Comparison of ENCODE assay signal across 8 cellular contexts in the genomic region with DNA sequence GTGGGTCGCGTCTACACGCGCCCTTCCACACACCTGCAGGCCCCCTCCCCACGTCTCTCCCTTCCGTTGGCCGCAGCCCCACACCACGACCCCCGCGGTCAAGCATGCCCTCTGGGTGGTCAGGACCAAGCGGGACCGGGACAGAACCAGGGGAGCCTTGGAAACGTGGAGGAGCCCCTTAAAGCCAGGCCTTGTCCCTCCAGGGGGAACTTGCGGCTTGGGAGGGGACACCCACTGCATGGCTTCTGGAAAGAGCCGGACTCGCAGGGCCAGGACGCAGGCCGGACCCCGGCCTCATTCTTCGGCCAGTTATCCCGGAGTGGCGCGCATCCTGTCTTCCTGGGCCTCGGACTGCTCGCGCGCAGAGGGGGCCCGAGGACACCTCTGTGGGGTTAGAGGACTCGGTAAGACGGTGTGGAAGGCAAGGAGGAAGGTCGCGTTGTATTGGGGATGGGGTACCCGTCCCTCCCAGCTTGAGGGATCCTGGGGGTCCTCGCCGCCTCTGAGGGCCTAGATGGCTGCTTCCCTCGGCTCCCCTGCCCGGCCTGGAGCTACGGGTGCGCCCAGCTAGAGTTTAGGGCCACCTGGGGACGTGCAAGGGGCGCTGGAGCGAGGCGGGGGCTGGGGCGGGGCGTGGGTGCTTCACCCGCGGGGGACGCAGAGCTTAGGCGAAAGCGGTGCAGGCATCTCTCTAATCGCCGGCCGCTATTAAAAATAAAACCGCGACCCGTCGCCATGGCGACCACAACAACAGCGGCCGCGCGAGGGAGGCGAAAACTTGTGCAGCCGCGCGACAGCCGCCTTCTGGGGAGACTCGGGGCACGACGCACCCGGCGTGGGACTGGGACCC. TPM values are rescaled to one million over a fixed set of nuclear protein-coding genes. Genes with fewer than 3 reads are reported as not detected.
A peak's percentile ranks its signal among the peaks of the same experiment; 100 is the strongest.
DNase-seq lines count a peak whose midpoint lies in the region; ATAC-seq and TF ChIP-seq lines count a peak whose summit lies in the region.

No MANE protein-coding gene starts in this region.

- H3F3A ChIP-seq in SK-N-SH (replicated peaks; ENCODE audit: insufficient read depth), result no peaks in the 10 kb centered on the region

- no peak overlapping the region for H3K27ac Mint-ChIP-seq in activated CD4-positive, alpha-beta T cell treated with anti-CD3 and anti-CD28 coated beads for 36 hours

- TF ChIP-seq RAD21 in SK-N-SH (IDR thresholded peaks at IDR 0.05; ENCODE audit: low read length), result no peak

- H4K20me1 ChIP-seq in SK-N-SH (ENCODE audit: insufficient read depth), result peaks cover 13% of the 10 kb centered on the region

- WGBS in SK-N-SH (ENCODE audit: low lambda C conversion rate), result 21% methylated on average over 56 of the region's 72 CpGs

- no peak for ATAC-seq in activated CD4-positive, alpha-beta T cell treated with anti-CD3 and anti-CD28 coated beads for 36 hours
- ATAC-seq in omental fat pad (ENCODE audit: low FRiP score), result no peak

- no peaks in the 10 kb centered on the region for H3K27me3 ChIP-seq in SK-N-SH (ENCODE audit: insufficient read depth)

- CTCF ChIA-PET in activated CD4-positive, alpha-beta T cell treated with anti-CD3 and anti-CD28 coated beads for 36 hours (lab: Charles Lee), result no interaction called here
- CTCF ChIA-PET in SK-N-SH (lab: Yijun Ruan, JAX), result interaction anchor here (1.2 to 1.5 kb wide), 2 partner anchors 9 to 200 kb away, joined by 3 to 8 read pairs; no protein-coding TSS in a partner anchor

- H3K36me3 ChIP-seq in SK-N-SH (replicated peaks in 1 of 2; ENCODE audit: control insufficient read depth in 1 of 2, insufficient read depth in 2 of 2, low read length in 1 of 2), result no peaks in the 10 kb centered on the region

- no peak for TF ChIP-seq EP300 in SK-N-SH (IDR thresholded peaks at IDR 0.05; ENCODE audit: borderline replicate concordance in 1 of 2, low read depth in 1 of 2, low read length in 1 of 2)

- peak overlapping the region; percentile 38; the same call in 1 of the 2 replicates for H3K9ac ChIP-seq in SK-N-SH

- peak overlapping the region; percentile 33 to 66; a peak in 3 of 4 replicates for H3K4me3 ChIP-seq in SK-N-SH (ENCODE audit: low read depth in 2 of 2, low read length in 1 of 2)

- no peaks in the 10 kb centered on the region for H3K9me2 ChIP-seq in SK-N-SH

- POLR2A ChIA-PET in activated CD4-positive, alpha-beta T cell treated with anti-CD3 and anti-CD28 coated beads for 36 hours (lab: Charles Lee), result no interaction called here
- POLR2A ChIA-PET in SK-N-SH (lab: Yijun Ruan, JAX), result no interaction called here

- DNase-seq in activated CD4-positive, alpha-beta T cell treated with anti-CD3 and anti-CD28 coated beads for 36 hours, result peak; percentile 20
- no peak for DNase-seq in activated CD4-positive, alpha-beta T cell treated with anti-CD3 and anti-CD28 coated beads, Interleukin-2, amount 50 U/mL, for 1 hour
- DNase-seq in SK-N-SH, result peak; percentile 71
- DNase-seq in fibroblast of gingiva (ENCODE audit: low read depth), result peak; percentile 25
- peak; percentile 16 for DNase-seq in occipital lobe (lab: John Stamatoyannopoulos, UW)
- DNase-seq in omental fat pad (ENCODE audit: low spot score), result no peak
- DNase-seq in GM19240 (ENCODE audit: insufficient read length, low spot score), result no peak
- DNase-seq in C1 segment of cervical spinal cord (lab: John Stamatoyannopoulos, UW), result no peak

- H3K36me3 Mint-ChIP-seq in activated CD4-positive, alpha-beta T cell treated with anti-CD3 and anti-CD28 coated beads for 36 hours (ENCODE audit: low read depth), result no peaks in the 10 kb centered on the region

- no peaks in the 10 kb centered on the region for H3K9me3 ChIP-seq in SK-N-SH

- H3K4me2 ChIP-seq in SK-N-SH, result peak overlapping the region; percentile 100

- H3K4me1 Mint-ChIP-seq in activated CD4-positive, alpha-beta T cell treated with anti-CD3 and anti-CD28 coated beads for 36 hours, result peaks cover 13% of the 10 kb centered on the region

- peaks cover 4 to 9% of the 10 kb centered on the region in 2 experiments; a peak in 2 of 4 replicates for H3K4me1 ChIP-seq in SK-N-SH (ENCODE audit: control insufficient read depth in 1 of 2, insufficient read depth in 2 of 2, low read depth in 1 of 2, low read length in 1 of 2)

- H2AFZ ChIP-seq in SK-N-SH (ENCODE audit: low read depth), result no peak overlapping the region

- H3K4me3 Mint-ChIP-seq in activated CD4-positive, alpha-beta T cell treated with anti-CD3 and anti-CD28 coated beads for 36 hours, result no peak overlapping the region

- peaks cover 29% of the 10 kb centered on the region for H3K27me3 Mint-ChIP-seq in activated CD4-positive, alpha-beta T cell treated with anti-CD3 and anti-CD28 coated beads for 36 hours

- TF ChIP-seq CTCF in SK-N-SH (IDR thresholded peaks at IDR 0.05) (no peak), omental fat pad (IDR thresholded peaks at IDR 0.05) (no peak)

- H3K9me3 Mint-ChIP-seq in activated CD4-positive, alpha-beta T cell treated with anti-CD3 and anti-CD28 coated beads for 36 hours (ENCODE audit: low read depth), result no peaks in the 10 kb centered on the region

- peaks cover 26% of the 10 kb centered on the region for H3K79me2 ChIP-seq in SK-N-SH (ENCODE audit: insufficient read depth)

- no peak overlapping the region for H3K27ac ChIP-seq in SK-N-SH (ENCODE audit: low read depth in 2 of 2, low read length in 1 of 2)

- intact Hi-C loops in activated CD4-positive, alpha-beta T cell treated with anti-CD3 and anti-CD28 coated beads for 36 hours (cut with DNase I, micrococcal nuclease), result loop anchor here in 1 of 2 experiments (5.0 kb wide), 1 partner anchor 81 kb away; no protein-coding TSS in a partner anchor

TF ChIP-seq in SK-N-SH, 30 proteins besides CTCF, POLR2A, EP300 and RAD21:
- TF ChIP-seq, protein P1, sequence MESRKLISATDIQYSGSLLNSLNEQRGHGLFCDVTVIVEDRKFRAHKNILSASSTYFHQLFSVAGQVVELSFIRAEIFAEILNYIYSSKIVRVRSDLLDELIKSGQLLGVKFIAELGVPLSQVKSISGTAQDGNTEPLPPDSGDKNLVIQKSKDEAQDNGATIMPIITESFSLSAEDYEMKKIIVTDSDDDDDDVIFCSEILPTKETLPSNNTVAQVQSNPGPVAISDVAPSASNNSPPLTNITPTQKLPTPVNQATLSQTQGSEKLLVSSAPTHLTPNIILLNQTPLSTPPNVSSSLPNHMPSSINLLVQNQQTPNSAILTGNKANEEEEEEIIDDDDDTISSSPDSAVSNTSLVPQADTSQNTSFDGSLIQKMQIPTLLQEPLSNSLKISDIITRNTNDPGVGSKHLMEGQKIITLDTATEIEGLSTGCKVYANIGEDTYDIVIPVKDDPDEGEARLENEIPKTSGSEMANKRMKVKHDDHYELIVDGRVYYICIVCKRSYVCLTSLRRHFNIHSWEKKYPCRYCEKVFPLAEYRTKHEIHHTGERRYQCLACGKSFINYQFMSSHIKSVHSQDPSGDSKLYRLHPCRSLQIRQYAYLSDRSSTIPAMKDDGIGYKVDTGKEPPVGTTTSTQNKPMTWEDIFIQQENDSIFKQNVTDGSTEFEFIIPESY (IDR thresholded peaks at IDR 0.05; ENCODE audit: borderline replicate concordance, low read depth), result no peak
- TF ChIP-seq CHD2 (IDR thresholded peaks at IDR 0.05; ENCODE audit: low read length, partially characterized antibody) (no peak), FOXJ3 (CRISPR knock-in tag; IDR thresholded peaks at IDR 0.05) (no peak), RCOR1 (IDR thresholded peaks at IDR 0.05; ENCODE audit: low read length) (no peak), TAF1 (IDR thresholded peaks at IDR 0.05; ENCODE audit: borderline replicate concordance, low read depth, low read length) (no peak), POLR2AphosphoS5 (IDR thresholded peaks at IDR 0.05; ENCODE audit: low read depth, low read length) (no peak), SMC3 (IDR thresholded peaks at IDR 0.05; ENCODE audit: low read depth, low read length) (no peak), YY1 (IDR thresholded peaks at IDR 0.05; ENCODE audit: low read depth) (no peak), NRF1 (IDR thresholded peaks at IDR 0.05; ENCODE audit: low read depth, low read length) (no peak)
- TF ChIP-seq, protein P2, sequence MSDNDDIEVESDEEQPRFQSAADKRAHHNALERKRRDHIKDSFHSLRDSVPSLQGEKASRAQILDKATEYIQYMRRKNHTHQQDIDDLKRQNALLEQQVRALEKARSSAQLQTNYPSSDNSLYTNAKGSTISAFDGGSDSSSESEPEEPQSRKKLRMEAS (IDR thresholded peaks at IDR 0.05; ENCODE audit: low read depth), result no peak
- TF ChIP-seq, protein P3, sequence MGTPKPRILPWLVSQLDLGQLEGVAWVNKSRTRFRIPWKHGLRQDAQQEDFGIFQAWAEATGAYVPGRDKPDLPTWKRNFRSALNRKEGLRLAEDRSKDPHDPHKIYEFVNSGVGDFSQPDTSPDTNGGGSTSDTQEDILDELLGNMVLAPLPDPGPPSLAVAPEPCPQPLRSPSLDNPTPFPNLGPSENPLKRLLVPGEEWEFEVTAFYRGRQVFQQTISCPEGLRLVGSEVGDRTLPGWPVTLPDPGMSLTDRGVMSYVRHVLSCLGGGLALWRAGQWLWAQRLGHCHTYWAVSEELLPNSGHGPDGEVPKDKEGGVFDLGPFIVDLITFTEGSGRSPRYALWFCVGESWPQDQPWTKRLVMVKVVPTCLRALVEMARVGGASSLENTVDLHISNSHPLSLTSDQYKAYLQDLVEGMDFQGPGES (IDR thresholded peaks at IDR 0.05; ENCODE audit: low read depth, low read length), result no peak

RNA-seq across cellular contexts. Expression of a gene that starts 1.8 kb away (rescaled TPM):
- total RNA-seq in activated CD4-positive, alpha-beta T cell treated with anti-CD3 and anti-CD28 coated beads for 36 hours, result 1 to 10 TPM; 5.2 to 5.3 TPM
- polyA plus RNA-seq in SK-N-SH (2012; rRNA removed), result 13.5 and 18.9 TPM in 2 replicates
- polyA plus RNA-seq in SK-N-SH (2012; cell fraction: cytosol; rRNA removed), result 6.8 and 9.8 TPM in 2 replicates
- polyA plus RNA-seq in SK-N-SH (2012; cell fraction: nucleus; rRNA removed), result 36.8 and 43.2 TPM in 2 replicates
- total RNA-seq in occipital lobe (32.4 TPM), omental fat pad (10 to 100 TPM in 1 of 4 donors, 1 to 10 TPM in 3; 7.0 to 23.7 (median 8.8) TPM)

Comparison
In these comparisons a context has a peak if more than half of its experiments do, and no peak if none do; other contexts are left out.
1. DNase-seq: peak in activated CD4-positive, alpha-beta T cell treated with anti-CD3 and anti-CD28 coated beads for 36 hours (single experiment), SK-N-SH (single experiment), fibroblast of gingiva (single experiment) and occipital lobe (single experiment); none in activated CD4-positive, alpha-beta T cell treated with anti-CD3 and anti-CD28 coated beads, Interleukin-2, amount 50 U/mL, for 1 hour (single experiment), omental fat pad (single experiment), GM19240 (single experiment) and C1 segment of cervical spinal cord (0 of 14).